8 cellular contexts compared by ENCODE assay signal in genomic region chr4:93300765-93301164, GRCh38.
DNase-seq lines count a peak whose midpoint lies in the region; FAIRE-seq and TF ChIP-seq lines count a peak whose summit lies in the region.
"Not testable (repeated sequence)": the region's sequence is repeated elsewhere in the genome, so short reads cannot be mapped to it uniquely, and the experiment has no call there.

No MANE protein-coding gene starts in this region.

- peak overlapping the region; percentile 91 to 96 (median 93) for H3K27ac Mint-ChIP-seq in nephron

- H3K79me2 ChIP-seq in mammary epithelial cell (ENCODE audit: insufficient read depth, low read length); smooth muscle cell (ENCODE audit: low read depth): not testable (repeated sequence)

- H3K36me3 Mint-ChIP-seq in nephron (ENCODE audit: low read depth): not testable (repeated sequence)

- intact Hi-C loops in mammary epithelial cell (cut with micrococcal nuclease); esophagus squamous epithelium (cut with DNase I): not testable (repeated sequence)

- not testable (repeated sequence) for H4K20me1 ChIP-seq in BLaER1 treated with 17β-estradiol and CSF1 and Interleukin-3, amounts not matched to agents 10 nM and 100 nM; mammary epithelial cell (ENCODE audit: insufficient read depth, low read length); smooth muscle cell (ENCODE audit: low read depth)

- TF ChIP-seq POLR2A in esophagus squamous epithelium (IDR thresholded peaks at IDR 0.05): not testable (repeated sequence)

- H3K36me3 ChIP-seq in BLaER1 treated with 17β-estradiol and CSF1 and Interleukin-3, amounts not matched to agents 10 nM and 100 nM; mammary epithelial cell (ENCODE audit: insufficient read depth, low read length); esophagus squamous epithelium; smooth muscle cell (ENCODE audit: low read depth): not testable (repeated sequence)

- POLR2A ChIA-PET in RWPE1 (lab: Yijun Ruan, JAX; ENCODE audit: low non-redundant PET): not testable (repeated sequence)

- not testable (repeated sequence) for H3K9ac ChIP-seq in BLaER1 treated with 17β-estradiol and CSF1 and Interleukin-3, amounts not matched to agents 10 nM and 100 nM; smooth muscle cell (ENCODE audit: low read depth)
- H3K9ac ChIP-seq in mammary epithelial cell (ENCODE audit: insufficient read depth, low read length): peak overlapping the region; percentile 4

- H3F3A ChIP-seq in smooth muscle cell (ENCODE audit: low read depth): not testable (repeated sequence)

- not testable (repeated sequence) for H3K27me3 Mint-ChIP-seq in nephron (ENCODE audit: low read depth)

- H2AFZ ChIP-seq in mammary epithelial cell (ENCODE audit: low read depth, low read length): peak overlapping the region; percentile 87
- not testable (repeated sequence) for H2AFZ ChIP-seq in smooth muscle cell (ENCODE audit: low read depth)

- DNase-seq in GM18507 (ENCODE audit: extremely low spot score, insufficient read length, low read depth); RWPE1 (ENCODE audit: low spot score); esophagus squamous epithelium (lab: John Stamatoyannopoulos, UW); smooth muscle cell (lab: John Stamatoyannopoulos, UW; ENCODE audit: unreplicated experiment): not testable (repeated sequence)
- DNase-seq in mammary epithelial cell (peak; percentile 48), kidney glomerular epithelial cell (lab: John Stamatoyannopoulos, UW) (peak; percentile 80)

- H3K27me3 ChIP-seq in BLaER1 treated with 17β-estradiol and CSF1 and Interleukin-3, amounts not matched to agents 10 nM and 100 nM; mammary epithelial cell (ENCODE audit: insufficient read depth, low read length); esophagus squamous epithelium; smooth muscle cell (ENCODE audit: low read depth): not testable (repeated sequence)

- H3K9me3 ChIP-seq in BLaER1 treated with 17β-estradiol and CSF1 and Interleukin-3, amounts not matched to agents 10 nM and 100 nM (replicated peaks in 1 of 11); mammary epithelial cell (replicated peaks; ENCODE audit: insufficient read depth, low read length); esophagus squamous epithelium; smooth muscle cell (replicated peaks; ENCODE audit: low read depth): not testable (repeated sequence)

- peaks cover 0 to 27% (median 10%) of the 10 kb centered on the region in 10 experiments; a peak in 13 of 20 replicates for H3K4me1 ChIP-seq in BLaER1 treated with 17β-estradiol and CSF1 and Interleukin-3, amounts not matched to agents 10 nM and 100 nM
- peaks cover 23% of the 10 kb centered on the region for H3K4me1 ChIP-seq in mammary epithelial cell (ENCODE audit: insufficient read depth, low read length)
- H3K4me1 ChIP-seq in esophagus squamous epithelium: peaks cover 0 to 14% (median 0%) of the 10 kb centered on the region in 3 donors
- not testable (repeated sequence) for H3K4me1 ChIP-seq in smooth muscle cell (ENCODE audit: low read depth)

- FAIRE-seq in GM18507 (lab: Jason Lieb, UNC): peak; percentile 85

- H3K9me3 Mint-ChIP-seq in nephron: not testable (repeated sequence)

- not testable (repeated sequence) for BruUV-seq in mammary epithelial cell (replicated peaks; lab: Mats Ljungman, UMichigan)

- H3K4me2 ChIP-seq in BLaER1 treated with 17β-estradiol and CSF1 and Interleukin-3, amounts not matched to agents 10 nM and 100 nM: peak overlapping the region in 6 of 11 experiments; percentile 17 to 44 (median 28); a peak in 7 of 22 replicates
- peak overlapping the region; percentile 49 for H3K4me2 ChIP-seq in mammary epithelial cell (ENCODE audit: insufficient read depth, low read depth, low read length)
- not testable (repeated sequence) for H3K4me2 ChIP-seq in smooth muscle cell

- TF ChIP-seq CTCF in RWPE1 (conservative IDR thresholded peaks at IDR 0.05; ENCODE audit: low read depth); mammary epithelial cell (conservative IDR thresholded peaks at IDR 0.05 in 1 of 2, IDR thresholded peaks at IDR 0.05 in 1 of 2; ENCODE audit: extremely low read depth in 1 of 2, insufficient read depth in 1 of 2, low read depth in 1 of 2, low read length in 2 of 2); esophagus squamous epithelium (IDR thresholded peaks at IDR 0.05); nephron (IDR thresholded peaks at IDR 0.05; ENCODE audit: unreplicated experiment in 3 of 3); smooth muscle cell (IDR thresholded peaks at IDR 0.05; ENCODE audit: borderline replicate concordance, insufficient read depth, poor library complexity, severe bottlenecking): not testable (repeated sequence)

- H3K4me3 Mint-ChIP-seq in nephron: not testable (repeated sequence)

- not testable (repeated sequence) for H3K4me1 Mint-ChIP-seq in nephron

- CTCF ChIA-PET in RWPE1 (lab: Yijun Ruan, JAX); mammary epithelial cell (lab: Charles Lee; ENCODE audit: low non-redundant PET): not testable (repeated sequence)

- in situ Hi-C loops in mammary epithelial cell (cut with MboI; ENCODE audit: low sequenced_read_pairs in 2 of 2): not testable (repeated sequence)

- H3K27ac ChIP-seq in BLaER1 treated with 17β-estradiol and CSF1 and Interleukin-3, amounts not matched to agents 10 nM and 100 nM: not testable (repeated sequence)
- H3K27ac ChIP-seq in RWPE1 (peak overlapping the region; percentile 43; the same call in 1 of the 2 replicates), mammary epithelial cell (ENCODE audit: insufficient read depth, low read depth, low read length) (peak overlapping the region; percentile 63), esophagus squamous epithelium (peak overlapping the region in 3 of 4 donors; percentile 2 to 45 (median 26)), smooth muscle cell (ENCODE audit: low read depth) (peak overlapping the region; percentile 54)

- dilution Hi-C loops in mammary epithelial cell (cut with HindIII; ENCODE audit: low sequenced_read_pairs): not testable (repeated sequence)

- not testable (repeated sequence) for H3K4me3 ChIP-seq in BLaER1 treated with 17β-estradiol and CSF1 and Interleukin-3, amounts not matched to agents 10 nM and 100 nM; mammary epithelial cell (replicated peaks in 1 of 3; ENCODE audit: insufficient read depth in 1 of 3, low read depth in 2 of 3, low read length in 3 of 3); esophagus squamous epithelium; smooth muscle cell

- WGBS in mammary epithelial cell (ENCODE audit: low coverage, missing lambda C conversion rate): 6% methylated on average over 3 of the region's 4 CpGs
- 31 to 42% methylated on average over 4 of the region's 4 CpGs for WGBS in esophagus squamous epithelium, 2 donors
- 88% methylated on average over 4 of the region's 4 CpGs for WGBS in smooth muscle cell (ENCODE audit: low lambda C conversion rate)
